Comparison of ENCODE assay signal across 7 cellular contexts in the genomic region with DNA sequence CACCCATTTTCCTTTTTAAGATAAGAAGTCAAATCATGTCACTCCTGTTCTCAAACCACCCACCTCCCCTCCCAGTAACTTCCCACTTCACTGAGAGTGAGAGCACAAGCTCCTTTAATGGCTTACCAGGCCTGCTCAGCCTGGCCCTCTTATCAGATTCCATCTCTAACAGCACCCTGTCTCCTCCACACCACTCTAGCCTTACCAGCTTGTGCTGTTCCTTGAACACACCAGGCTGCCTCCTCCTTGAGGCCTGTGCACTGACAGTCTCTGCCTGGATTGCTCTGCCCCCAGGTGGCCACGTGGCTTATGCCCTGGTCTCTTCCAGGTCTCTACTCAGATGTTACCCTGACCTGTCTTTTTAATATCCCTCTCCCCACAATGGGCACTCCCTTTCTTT. TPM values are rescaled to one million over a fixed set of nuclear protein-coding genes. Genes with fewer than 3 reads are reported as not detected.
DNase-seq lines count a peak whose midpoint lies in the region; ATAC-seq, FAIRE-seq and TF ChIP-seq lines count a peak whose summit lies in the region.

No MANE protein-coding gene starts in this region.

- peak; percentile 43 for TF ChIP-seq CTCF in epithelial cell of esophagus (IDR thresholded peaks at IDR 0.05; ENCODE audit: insufficient read depth, low read depth, low read length, missing control alignments)

- ATAC-seq in HG03432 (IDR thresholded peaks at IDR 0.05; ENCODE audit: unreplicated experiment) (peak; percentile 76), HG02973 (IDR thresholded peaks at IDR 0.05; ENCODE audit: unreplicated experiment) (no peak)

- FAIRE-seq in GM12891 (lab: Jason Lieb, UNC): peak; percentile 83

- DNase-seq in GM12891 (ENCODE audit: insufficient read length, low spot score): peak; percentile 25
- DNase-seq in SW480 (ENCODE audit: low spot score): peak; percentile 24
- DNase-seq in epithelial cell of esophagus (ENCODE audit: low read depth): peak; percentile 52
- DNase-seq in renal cortical epithelial cell (ENCODE audit: low read depth): peak; percentile 53
- no peak for DNase-seq in SKM-1 treated with dmso at 0.1 percent for 144 hours (lab: John Stamatoyannopoulos, UW; ENCODE audit: unreplicated experiment)

- TF ChIP-seq POLR2A in GM12891 (IDR thresholded peaks at IDR 0.05; ENCODE audit: low read depth, low read length): no peak

- no peak overlapping the region for H3K4me3 ChIP-seq in epithelial cell of esophagus (ENCODE audit: low read length)

TF ChIP-seq in GM12891, 5 proteins besides CTCF, POLR2A, EP300 and RAD21:
- TF ChIP-seq POLR2AphosphoS5 (IDR thresholded peaks at IDR 0.05; ENCODE audit: low read depth, low read length) (no peak), POU2F2 (IDR thresholded peaks at IDR 0.05; ENCODE audit: low read depth, low read length) (no peak), PAX5 (IDR thresholded peaks at IDR 0.05; ENCODE audit: insufficient read depth, low read length, severe bottlenecking) (no peak), SPI1 (IDR thresholded peaks at IDR 0.05; ENCODE audit: low read depth, low read length) (no peak), TAF1 (IDR thresholded peaks at IDR 0.05; ENCODE audit: low read depth, low read length) (no peak)

RNA-seq across cellular contexts. Expression of a gene that starts 40.1 kb away (rescaled TPM):
- polyA plus RNA-seq in GM12891 (2012; ENCODE audit: low read depth, missing spikeins): 181 TPM
- 20.4 and 62.5 TPM in 2 replicates for total RNA-seq in renal cortical epithelial cell
